Comparison of ENCODE assay signal across 27 cellular contexts in the genomic region with DNA sequence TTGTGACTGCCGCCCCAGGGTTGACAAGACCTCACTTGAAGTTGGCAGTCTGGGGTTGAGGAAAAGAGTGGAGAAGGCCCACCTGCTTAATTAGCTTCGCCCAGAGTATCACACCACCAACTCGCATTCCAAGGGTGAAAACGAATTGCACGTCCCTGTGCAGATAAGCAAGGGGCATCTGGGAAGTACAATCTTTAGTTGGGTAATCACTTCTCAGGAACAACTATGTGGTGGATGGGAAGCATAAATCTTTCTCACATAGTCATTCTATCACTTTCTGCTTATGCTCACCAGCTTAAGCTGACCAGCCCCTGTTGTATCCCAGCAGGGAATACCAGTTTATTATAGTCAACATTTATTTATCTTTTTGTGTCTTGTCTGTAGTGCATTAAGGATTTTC. TPM values are rescaled to one million over a fixed set of nuclear protein-coding genes. Genes with fewer than 3 reads are reported as not detected.
DNase-seq lines count a peak whose midpoint lies in the region; ATAC-seq and TF ChIP-seq lines count a peak whose summit lies in the region.
"Had no signal": no experiment of that assay in that cellular context is flagged by ENCODE, and none has a peak within 500 bp of the region (broad histone marks: within the 10 kb centered on the region; RNA-seq: fewer than 3 reads in every experiment).

No MANE protein-coding gene starts in this region.

- no peak overlapping the region for H3K27ac ChIP-seq in mesenchymal stem cell (ENCODE audit: low read length, poor library complexity, severe bottlenecking)
- H3K27ac ChIP-seq in substantia nigra (ENCODE audit: low read depth, low read length, poor library complexity, severe bottlenecking) = no peak overlapping the region
- H3K27ac ChIP-seq: A549; BLaER1 treated with 17β-estradiol and CSF1 and Interleukin-3, amounts not matched to agents 10 nM and 100 nM; PC-9; SJCRH30 had no signal

- peak overlapping the region; percentile 28 for H4K8ac ChIP-seq in mesenchymal stem cell (ENCODE audit: low read length)

- H3K27me3 Mint-ChIP-seq in natural killer cell (ENCODE audit: low read depth in 2 of 2) (no peaks in the 10 kb centered on the region), T-helper 17 cell (no peaks in the 10 kb centered on the region)
- H3K27me3 Mint-ChIP-seq in natural killer cell treated with Interleukin-12 subunit alpha and Interleukin-12 subunit beta and Interleukin-15 and Interleukin-18, amount 100 ng/mL, for 72 hours = no peaks in the 10 kb centered on the region
- no peaks in the 10 kb centered on the region for H3K27me3 Mint-ChIP-seq in activated CD4-positive, alpha-beta memory T cell treated with anti-CD3 and anti-CD28 coated beads, Interleukin-2, amount 10 ng/mL, durations not matched to agents 7 days and 5 days
- H3K27me3 Mint-ChIP-seq: CD4-positive, alpha-beta T cell; IgD-negative memory B cell had no signal

- no peak for TF ChIP-seq CTCF in natural killer cell (IDR thresholded peaks at IDR 0.05)

- H3K27ac Mint-ChIP-seq in natural killer cell (peak overlapping the region; percentile 54 to 84), T-helper 17 cell (peak overlapping the region; percentile 19)
- H3K27ac Mint-ChIP-seq in natural killer cell treated with Interleukin-12 subunit alpha and Interleukin-12 subunit beta and Interleukin-15 and Interleukin-18, amount 100 ng/mL, for 72 hours = no peak overlapping the region
- H3K27ac Mint-ChIP-seq in activated CD4-positive, alpha-beta memory T cell treated with anti-CD3 and anti-CD28 coated beads, Interleukin-2, amount 10 ng/mL, durations not matched to agents 7 days and 5 days = no peak overlapping the region
- H3K27ac Mint-ChIP-seq: GM23338, IgD-negative memory B cell had no signal

- no peak overlapping the region for H3K9ac ChIP-seq in mesenchymal stem cell (ENCODE audit: low read length)
- H3K9ac ChIP-seq: BLaER1 treated with 17β-estradiol and CSF1 and Interleukin-3, amounts not matched to agents 10 nM and 100 nM had no signal

- peak overlapping the region in 1 of 2 experiments; percentile 40 for H3K23ac ChIP-seq in mesenchymal stem cell (ENCODE audit: low read length in 2 of 2)

- H3K4me1 Mint-ChIP-seq in natural killer cell = peaks cover 32 to 35% of the 10 kb centered on the region in 2 donors
- H3K4me1 Mint-ChIP-seq in natural killer cell treated with Interleukin-12 subunit alpha and Interleukin-12 subunit beta and Interleukin-15 and Interleukin-18, amount 100 ng/mL, for 72 hours (ENCODE audit: low read depth in 2 of 2) = peaks cover 22% of the 10 kb centered on the region in 2 donors
- peaks cover 23% of the 10 kb centered on the region for H3K4me1 Mint-ChIP-seq in T-helper 17 cell
- peaks cover 5% of the 10 kb centered on the region for H3K4me1 Mint-ChIP-seq in activated CD4-positive, alpha-beta memory T cell treated with anti-CD3 and anti-CD28 coated beads, Interleukin-2, amount 10 ng/mL, durations not matched to agents 7 days and 5 days

- CTCF ChIA-PET in activated CD4-positive, alpha-beta memory T cell treated with anti-CD3 and anti-CD28 coated beads, Interleukin-2, amount 10 ng/mL, durations not matched to agents 7 days and 5 days (lab: Charles Lee) = no interaction called here

- peaks cover 8% of the 10 kb centered on the region for H3K79me1 ChIP-seq in mesenchymal stem cell (replicated peaks; ENCODE audit: low read length, poor library complexity, severe bottlenecking)

- peaks cover 2% of the 10 kb centered on the region for H3K4me1 ChIP-seq in mesenchymal stem cell (ENCODE audit: control insufficient read depth, insufficient read depth, low read depth, low read length)
- H3K4me1 ChIP-seq: A549, SJCRH30 had no signal

- H2BK12ac ChIP-seq in mesenchymal stem cell (ENCODE audit: low read length in 2 of 2) = no peak overlapping the region

- intact Hi-C loops in natural killer cell (cut with micrococcal nuclease) = no loop called here

- no peak overlapping the region for H2AFZ ChIP-seq in mesenchymal stem cell (ENCODE audit: low read depth, low read length)
- H2AFZ ChIP-seq: GM23338, PC-9 had no signal

- H3K4me2 ChIP-seq in mesenchymal stem cell (ENCODE audit: low read length, poor library complexity, severe bottlenecking) = no peak overlapping the region
- H3K4me2 ChIP-seq: A549; BLaER1 treated with 17β-estradiol and CSF1 and Interleukin-3, amounts not matched to agents 10 nM and 100 nM; GM23338; PC-9 had no signal

- no peak overlapping the region for H2BK15ac ChIP-seq in mesenchymal stem cell (ENCODE audit: low read depth, poor library complexity, severe bottlenecking)

- no peak overlapping the region for H4K91ac ChIP-seq in mesenchymal stem cell (ENCODE audit: low read length)

- H3K9me3 ChIP-seq in T-helper 17 cell (ENCODE audit: control insufficient read depth, low read length, poor library complexity, severe bottlenecking) = no peaks in the 10 kb centered on the region
- H3K9me3 ChIP-seq in mesenchymal stem cell (ENCODE audit: control insufficient read depth, low read length) = no peaks in the 10 kb centered on the region
- H3K9me3 ChIP-seq: A549; BLaER1 treated with 17β-estradiol and CSF1 and Interleukin-3, amounts not matched to agents 10 nM and 100 nM; SJCRH30 had no signal

- WGBS in mesenchymal stem cell = 68% methylated on average over 4 of the region's 5 CpGs

- ATAC-seq in natural killer cell (no peak), T-helper 17 cell (no peak)
- no peak for ATAC-seq in natural killer cell treated with Interleukin-12 subunit alpha and Interleukin-12 subunit beta and Interleukin-15 and Interleukin-18, amount 100 ng/mL, for 72 hours
- ATAC-seq: A549, GM23338, Right ventricle myocardium inferior had no signal

- H3K4me3 ChIP-seq in mesenchymal stem cell (ENCODE audit: insufficient read depth in 1 of 2, low read depth in 1 of 2, low read length in 2 of 2) (no peak overlapping the region), H7 (ENCODE audit: insufficient read depth, low read depth, low read length) (no peak overlapping the region)
- H3K4me3 ChIP-seq: A549; BLaER1 treated with 17β-estradiol and CSF1 and Interleukin-3, amounts not matched to agents 10 nM and 100 nM; GM23338; PC-9; SJCRH30 had no signal

- no peaks in the 10 kb centered on the region for H3K27me3 ChIP-seq in mesenchymal stem cell (ENCODE audit: control insufficient read depth in 1 of 2, insufficient read depth in 1 of 2, low read length in 2 of 2)
- no peaks in the 10 kb centered on the region for H3K27me3 ChIP-seq in H7 (ENCODE audit: control insufficient read depth, insufficient read depth, low read length)
- H3K27me3 ChIP-seq: BLaER1 treated with 17β-estradiol and CSF1 and Interleukin-3, amounts not matched to agents 10 nM and 100 nM; SJCRH30 had no signal

- no peaks in the 10 kb centered on the region for H3K36me3 Mint-ChIP-seq in natural killer cell
- no peaks in the 10 kb centered on the region for H3K36me3 Mint-ChIP-seq in natural killer cell treated with Interleukin-12 subunit alpha and Interleukin-12 subunit beta and Interleukin-15 and Interleukin-18, amount 100 ng/mL, for 72 hours
- peaks cover 6% of the 10 kb centered on the region for H3K36me3 Mint-ChIP-seq in T-helper 17 cell (ENCODE audit: low read depth)
- H3K36me3 Mint-ChIP-seq in activated CD4-positive, alpha-beta memory T cell treated with anti-CD3 and anti-CD28 coated beads, Interleukin-2, amount 10 ng/mL, durations not matched to agents 7 days and 5 days (ENCODE audit: low read depth) = peaks cover 43% of the 10 kb centered on the region

- no peak overlapping the region for H2BK5ac ChIP-seq in mesenchymal stem cell (ENCODE audit: low read depth, low read length, poor library complexity, severe bottlenecking)

- no peak overlapping the region for H2BK120ac ChIP-seq in mesenchymal stem cell (ENCODE audit: low read depth, low read length)

- peak overlapping the region in 1 of 2 experiments; percentile 41 for H3K14ac ChIP-seq in mesenchymal stem cell (ENCODE audit: low read length in 2 of 2)

- no peak overlapping the region for H3K18ac ChIP-seq in mesenchymal stem cell (ENCODE audit: low read depth in 1 of 2, low read length in 2 of 2)

- no peaks in the 10 kb centered on the region for H3K9me3 Mint-ChIP-seq in natural killer cell
- H3K9me3 Mint-ChIP-seq in natural killer cell treated with Interleukin-12 subunit alpha and Interleukin-12 subunit beta and Interleukin-15 and Interleukin-18, amount 100 ng/mL, for 72 hours = no peaks in the 10 kb centered on the region
- H3K9me3 Mint-ChIP-seq in activated CD4-positive, alpha-beta memory T cell treated with anti-CD3 and anti-CD28 coated beads, Interleukin-2, amount 10 ng/mL, durations not matched to agents 7 days and 5 days = no peaks in the 10 kb centered on the region
- H3K9me3 Mint-ChIP-seq: CD4-positive, alpha-beta T cell; GM23338; IgD-negative memory B cell had no signal

- peaks cover 5 to 38% of the 10 kb centered on the region in 2 experiments for H3K36me3 ChIP-seq in mesenchymal stem cell (ENCODE audit: control insufficient read depth in 1 of 2, insufficient read depth in 2 of 2, low read depth in 1 of 2, low read length in 2 of 2)
- no peaks in the 10 kb centered on the region; the same call in 1 of the 2 replicates for H3K36me3 ChIP-seq in H7 (replicated peaks; ENCODE audit: control insufficient read depth, insufficient read depth, low read length)
- H3K36me3 ChIP-seq: SJCRH30 had no signal

- H2AK5ac ChIP-seq in mesenchymal stem cell (ENCODE audit: low read length, severe bottlenecking) = no peak overlapping the region

- POLR2A ChIA-PET in activated CD4-positive, alpha-beta memory T cell treated with anti-CD3 and anti-CD28 coated beads, Interleukin-2, amount 10 ng/mL, durations not matched to agents 7 days and 5 days (lab: Charles Lee) = interaction anchor here (1.2 to 1.3 kb wide), 2 partner anchors 9 to 13 kb away, joined by 3 read pairs; no protein-coding TSS in a partner anchor

- DNase-seq in natural killer cell (no peak), T-helper 17 cell (no peak), mesenchymal stem cell (peak; percentile 33), substantia nigra (lab: John Stamatoyannopoulos, UW) (no peak), H7 (no peak)
- no peak for DNase-seq in natural killer cell treated with Interleukin-12 subunit alpha and Interleukin-12 subunit beta and Interleukin-15 and Interleukin-18, amount 100 ng/mL, for 72 hours (ENCODE audit: low spot score)
- DNase-seq in activated CD4-positive, alpha-beta memory T cell treated with anti-CD3 and anti-CD28 coated beads, Interleukin-2, amount 10 ng/mL, durations not matched to agents 7 days and 5 days = no peak
- DNase-seq: AML-193; CD4-positive, alpha-beta T cell; DMS53; HCEC 1CT; MV-4-11; NCI-H1105; NCI-H1436 treated with DMSO at 0.1 percent for 48 hours; NCI-H187 treated with DMSO at 0.1 percent for 48 hours; NCI-H2171 treated with DMSO at 0.1 percent for 48 hours; NCI-H345; NCI-H524; NCI-H774; NK-92 treated with Interleukin-12 subunit alpha and Interleukin-12 subunit beta, amount 100 ng/mL, for 24 hours; PC-9; SJCRH30 had no signal

- H3K4me3 Mint-ChIP-seq in natural killer cell (no peak overlapping the region), T-helper 17 cell (no peak overlapping the region)
- H3K4me3 Mint-ChIP-seq in natural killer cell treated with Interleukin-12 subunit alpha and Interleukin-12 subunit beta and Interleukin-15 and Interleukin-18, amount 100 ng/mL, for 72 hours = no peak overlapping the region
- H3K4me3 Mint-ChIP-seq in activated CD4-positive, alpha-beta memory T cell treated with anti-CD3 and anti-CD28 coated beads, Interleukin-2, amount 10 ng/mL, durations not matched to agents 7 days and 5 days = no peak overlapping the region
- H3K4me3 Mint-ChIP-seq: CD4-positive, alpha-beta T cell; GM23338; IgD-negative memory B cell had no signal

- H3K4ac ChIP-seq in mesenchymal stem cell (ENCODE audit: low read depth in 1 of 2, low read length in 2 of 2) = no peak overlapping the region

RNA-seq across cellular contexts. Expression of a gene that starts 14.3 kb away (rescaled TPM):
- 100 to 1,000 TPM; 157 to 204 (median 171) TPM for total RNA-seq in natural killer cell
- 100 to 1,000 TPM; 218 to 239 TPM for total RNA-seq in natural killer cell treated with Interleukin-12 subunit alpha and Interleukin-12 subunit beta and Interleukin-15 and Interleukin-18, amount 100 ng/mL, for 72 hours
- 100 to 1,000 TPM; 158 to 162 TPM for total RNA-seq in T-helper 17 cell
- 77.8 TPM for polyA plus RNA-seq in mesenchymal stem cell (2013, experiment 1 of 2)
- 81.6 TPM for polyA plus RNA-seq in mesenchymal stem cell (2013, experiment 2 of 2)
- total RNA-seq in H7 (2014; rRNA removed; shearing (Covaris generic)) = 59.4 and 67.4 TPM in 2 replicates
- total RNA-seq in activated CD4-positive, alpha-beta memory T cell treated with anti-CD3 and anti-CD28 coated beads, Interleukin-2, amount 10 ng/mL, durations not matched to agents 7 days and 5 days = 100 to 1,000 TPM; 215 to 233 TPM

Comparison
In these comparisons a context has a peak if more than half of its experiments do, and no peak if none do; other contexts are left out.
1. H3K27ac Mint-ChIP-seq: peak in natural killer cell (2 of 2) and T-helper 17 cell (single experiment); none in natural killer cell treated with Interleukin-12 subunit alpha and Interleukin-12 subunit beta and Interleukin-15 and Interleukin-18, amount 100 ng/mL, for 72 hours (0 of 2) and activated CD4-positive, alpha-beta memory T cell treated with anti-CD3 and anti-CD28 coated beads, Interleukin-2, amount 10 ng/mL, durations not matched to agents 7 days and 5 days (single experiment).